9 cellular contexts compared by ENCODE assay signal in genomic region chr17:73841431-73842060, GRCh38.
A peak's percentile ranks its signal among the peaks of the same experiment; 100 is the strongest.
DNase-seq lines count a peak whose midpoint lies in the region; ATAC-seq and TF ChIP-seq lines count a peak whose summit lies in the region.
"Had no signal": no experiment of that assay in that cellular context is flagged by ENCODE, and none has a peak within 500 bp of the region (broad histone marks: within the 10 kb centered on the region; RNA-seq: fewer than 3 reads in every experiment).

No MANE protein-coding gene starts in this region.

- ATAC-seq in CD4-positive, alpha-beta T cell (ENCODE audit: poor library complexity): peak; percentile 73
- no peak for ATAC-seq in HG02840 (IDR thresholded peaks at IDR 0.05; ENCODE audit: low FRiP score, unreplicated experiment)
- no peak for ATAC-seq in HG02970 (IDR thresholded peaks at IDR 0.05; ENCODE audit: low FRiP score, unreplicated experiment)

- peak in 5 of 10 experiments; percentile 11 to 37 (median 19) for DNase-seq in CD4-positive, alpha-beta T cell
- peak; percentile 85 for DNase-seq in H7
- DNase-seq in RWPE1 (ENCODE audit: low spot score): peak; percentile 29
- peak; percentile 31 for DNase-seq in kidney tubule cell (ENCODE audit: low spot score)
- DNase-seq in cerebellar nuclear complex (lab: John Stamatoyannopoulos, UW): no peak
- no peak for DNase-seq in NCI-H187 treated with DMSO at 0.1 percent for 48 hours (lab: John Stamatoyannopoulos, UW)
- DNase-seq: activated naive CD8-positive, alpha-beta T cell treated with anti-CD3 and anti-CD28 coated beads, Interleukin-2, amount 10 ng/mL, durations not matched to agents 7 days and 5 days had no signal

- H3K9me3 Mint-ChIP-seq in CD4-positive, alpha-beta T cell: peaks cover 4% of the 10 kb centered on the region

- H3K4me3 Mint-ChIP-seq in CD4-positive, alpha-beta T cell: no peak overlapping the region
- H3K4me3 Mint-ChIP-seq: activated naive CD8-positive, alpha-beta T cell treated with anti-CD3 and anti-CD28 coated beads, Interleukin-2, amount 10 ng/mL, durations not matched to agents 7 days and 5 days had no signal

- no peaks in the 10 kb centered on the region for H3K36me3 ChIP-seq in H7 (replicated peaks; ENCODE audit: control insufficient read depth, insufficient read depth, low read length)

- intact Hi-C loops in CD4-positive, alpha-beta T cell (cut with DNase I, micrococcal nuclease): loop anchor here (1.0 to 5.0 kb wide), 3 partner anchors 129 to 413 kb away; no protein-coding TSS in a partner anchor

- peak; percentile 71 for TF ChIP-seq CTCF in CD4-positive, alpha-beta T cell (IDR thresholded peaks at IDR 0.05)
- peak; percentile 57 for TF ChIP-seq CTCF in RWPE1 (conservative IDR thresholded peaks at IDR 0.05; ENCODE audit: low read depth)

- H3K36me3 Mint-ChIP-seq in CD4-positive, alpha-beta T cell (ENCODE audit: low read depth): no peaks in the 10 kb centered on the region
- H3K36me3 Mint-ChIP-seq: activated naive CD8-positive, alpha-beta T cell treated with anti-CD3 and anti-CD28 coated beads, Interleukin-2, amount 10 ng/mL, durations not matched to agents 7 days and 5 days had no signal

- no peaks in the 10 kb centered on the region for H3K27me3 Mint-ChIP-seq in CD4-positive, alpha-beta T cell

- CTCF ChIA-PET in CD4-positive, alpha-beta T cell (lab: Charles Lee): interaction anchor here (0.9 kb wide), 1 partner anchor 412 kb away, joined by 9 read pairs; no protein-coding TSS in a partner anchor
- CTCF ChIA-PET in RWPE1 (lab: Yijun Ruan, JAX): interaction anchor here (0.6 to 1.1 kb wide), 6 partner anchors 198 to 414 kb away, joined by 3 to 5 read pairs (median 4); no protein-coding TSS in a partner anchor

- H3K4me1 Mint-ChIP-seq in CD4-positive, alpha-beta T cell (ENCODE audit: low read depth): peaks cover 26% of the 10 kb centered on the region
- H3K4me1 Mint-ChIP-seq: activated naive CD8-positive, alpha-beta T cell treated with anti-CD3 and anti-CD28 coated beads, Interleukin-2, amount 10 ng/mL, durations not matched to agents 7 days and 5 days had no signal

- H3K4me3 ChIP-seq in H7 (ENCODE audit: insufficient read depth, low read depth, low read length): no peak overlapping the region

- H3K27me3 ChIP-seq in CD4-positive, alpha-beta T cell (ENCODE audit: control insufficient read depth, insufficient read depth, low read length): no peaks in the 10 kb centered on the region
- no peaks in the 10 kb centered on the region for H3K27me3 ChIP-seq in H7 (ENCODE audit: control insufficient read depth, insufficient read depth, low read length)

- peaks cover 9% of the 10 kb centered on the region for H3K9me3 ChIP-seq in CD4-positive, alpha-beta T cell (ENCODE audit: control insufficient read depth, low read length)

- POLR2A ChIA-PET in CD4-positive, alpha-beta T cell (lab: Charles Lee): interaction anchor here (0.6 to 3.7 kb wide), 3 partner anchors 14 to 130 kb away, joined by 3 to 13 read pairs (median 8); no protein-coding TSS in a partner anchor
- POLR2A ChIA-PET in RWPE1 (lab: Yijun Ruan, JAX; ENCODE audit: low non-redundant PET): no interaction called here

- no peak overlapping the region for H3K27ac Mint-ChIP-seq in CD4-positive, alpha-beta T cell
- H3K27ac Mint-ChIP-seq: activated naive CD8-positive, alpha-beta T cell treated with anti-CD3 and anti-CD28 coated beads, Interleukin-2, amount 10 ng/mL, durations not matched to agents 7 days and 5 days had no signal

- H3K27ac ChIP-seq in CD4-positive, alpha-beta T cell (ENCODE audit: low read depth, low read length): no peak overlapping the region
- no peak overlapping the region for H3K27ac ChIP-seq in RWPE1

Comparison
In these comparisons a context has a peak if more than half of its experiments do, and no peak if none do; other contexts are left out.
1. DNase-seq: peak in H7 (single experiment), RWPE1 (single experiment) and kidney tubule cell (single experiment); none in cerebellar nuclear complex (0 of 2) and NCI-H187 treated with DMSO at 0.1 percent for 48 hours (single experiment).